1 cellular context compared by ENCODE assay signal in the genomic region with DNA sequence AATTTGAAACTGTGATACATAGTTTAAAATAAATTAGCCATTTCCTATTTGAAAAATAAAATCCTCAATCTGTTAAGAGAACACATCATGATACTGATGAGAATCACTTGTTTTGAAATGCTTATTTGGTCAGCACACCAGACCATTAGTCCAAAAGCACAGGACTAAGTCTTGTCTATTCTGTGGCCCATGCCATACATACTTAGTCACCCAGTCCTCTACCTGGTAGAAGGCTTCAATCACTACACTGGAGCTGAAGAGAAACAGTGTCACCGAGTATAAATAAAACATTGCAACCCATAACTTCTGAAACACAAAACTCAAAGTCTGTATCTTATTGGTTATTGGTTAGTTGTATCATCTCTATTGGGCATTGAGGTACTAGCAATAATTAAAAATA. TPM values are rescaled to one million over a fixed set of nuclear protein-coding genes. Genes with fewer than 3 reads are reported as not detected.
"Had no signal": no experiment of that assay in that cellular context is flagged by ENCODE, and none has a peak within 500 bp of the region (broad histone marks: within the 10 kb centered on the region; RNA-seq: fewer than 3 reads in every experiment).

No MANE protein-coding gene starts in this region.

RNA-seq across cellular contexts. Expression of a gene that starts 51.6 kb away (rescaled TPM):
- total RNA-seq: ascending aorta had no signal
